Comparison of ENCODE assay signal across 1 cellular context in the genomic region with DNA sequence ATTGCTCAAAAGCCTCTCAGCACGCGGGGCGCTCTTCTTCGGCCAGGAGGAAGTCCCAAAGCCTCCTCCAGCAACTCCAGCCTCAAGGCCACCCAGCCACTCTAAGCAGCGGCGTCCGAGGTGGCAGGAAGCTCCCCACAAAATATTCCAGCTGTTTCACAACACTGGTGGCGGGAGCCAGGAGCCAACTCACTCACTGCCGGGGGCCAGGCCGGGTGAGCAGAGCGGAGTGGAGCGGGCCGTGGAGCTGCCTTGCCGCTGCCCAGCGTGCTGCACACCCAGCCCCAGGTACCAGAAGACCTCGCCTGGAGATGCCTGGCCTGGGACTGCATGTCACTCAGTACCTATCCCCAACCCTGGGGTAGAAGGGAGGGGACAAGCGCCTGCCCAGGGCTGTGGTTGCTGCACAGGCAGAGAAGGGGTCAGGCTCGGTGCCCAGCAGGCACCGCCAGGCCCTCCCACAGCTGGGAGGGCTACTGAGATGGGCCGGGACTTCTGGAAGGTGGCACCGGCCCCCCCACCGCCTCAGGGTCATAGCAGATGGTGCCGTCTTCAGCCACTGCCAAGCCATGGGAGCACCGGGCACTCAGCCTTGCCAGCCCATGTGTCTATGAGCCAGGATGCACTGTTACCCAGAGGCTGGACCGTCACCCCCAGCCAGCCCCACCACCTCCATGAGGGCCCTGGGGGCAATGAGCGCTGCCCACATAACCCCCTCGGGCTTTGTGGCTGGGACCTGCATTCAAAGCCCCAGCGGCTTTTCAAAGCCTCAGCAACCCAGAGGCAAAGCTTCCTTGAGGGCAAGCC.
TF ChIP-seq lines count a peak whose summit lies in the region.

No MANE protein-coding gene starts in this region.

TF ChIP-seq in K562, 482 proteins besides CTCF, POLR2A, EP300 and RAD21:
- TF ChIP-seq RBM22 (IDR thresholded peaks at IDR 0.05; ENCODE audit: low read depth, low read length, poor library complexity, severe bottlenecking) (peak; percentile 10), ZNF780A (CRISPR knock-in tag; IDR thresholded peaks at IDR 0.05) (no peak)
- TF ChIP-seq, protein P1, sequence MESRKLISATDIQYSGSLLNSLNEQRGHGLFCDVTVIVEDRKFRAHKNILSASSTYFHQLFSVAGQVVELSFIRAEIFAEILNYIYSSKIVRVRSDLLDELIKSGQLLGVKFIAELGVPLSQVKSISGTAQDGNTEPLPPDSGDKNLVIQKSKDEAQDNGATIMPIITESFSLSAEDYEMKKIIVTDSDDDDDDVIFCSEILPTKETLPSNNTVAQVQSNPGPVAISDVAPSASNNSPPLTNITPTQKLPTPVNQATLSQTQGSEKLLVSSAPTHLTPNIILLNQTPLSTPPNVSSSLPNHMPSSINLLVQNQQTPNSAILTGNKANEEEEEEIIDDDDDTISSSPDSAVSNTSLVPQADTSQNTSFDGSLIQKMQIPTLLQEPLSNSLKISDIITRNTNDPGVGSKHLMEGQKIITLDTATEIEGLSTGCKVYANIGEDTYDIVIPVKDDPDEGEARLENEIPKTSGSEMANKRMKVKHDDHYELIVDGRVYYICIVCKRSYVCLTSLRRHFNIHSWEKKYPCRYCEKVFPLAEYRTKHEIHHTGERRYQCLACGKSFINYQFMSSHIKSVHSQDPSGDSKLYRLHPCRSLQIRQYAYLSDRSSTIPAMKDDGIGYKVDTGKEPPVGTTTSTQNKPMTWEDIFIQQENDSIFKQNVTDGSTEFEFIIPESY (CRISPR knock-in tag; IDR thresholded peaks at IDR 0.05): peak; percentile 20; the same call in 1 of the 2 replicates
